Comparison of ENCODE assay signal across 35 cellular contexts in genomic region chr16:11424118-11424460, GRCh38.
"Had no signal": no experiment of that assay in that cellular context is flagged by ENCODE, and none has a peak within 500 bp of the region (broad histone marks: within the 10 kb centered on the region; RNA-seq: fewer than 3 reads in every experiment).

No MANE protein-coding gene starts in this region.

- H3K27ac ChIP-seq: brain microvascular endothelial cell, cardiac muscle cell, Peyer's patch, SJSA1 had no signal

- ATAC-seq: activated CD8-positive, alpha-beta memory T cell treated with anti-CD3 and anti-CD28 coated beads, Interleukin-2, amount 10 ng/mL, durations not matched to agents 7 days and 5 days; K562; PC-3 had no signal

- H3K4me1 ChIP-seq: Peyer's patch, SJSA1 had no signal

- H3K4me2 ChIP-seq: SK-N-SH had no signal

- H3K27me3 ChIP-seq: brain microvascular endothelial cell, cardiac muscle cell, MG63, Peyer's patch, SJSA1 had no signal

- H3K9me3 ChIP-seq: MG63, Peyer's patch, SJSA1, SK-N-SH had no signal

- H3K4me3 ChIP-seq: cardiac muscle cell, K562, MG63, Peyer's patch, SJSA1 had no signal

- H3K36me3 ChIP-seq: brain microvascular endothelial cell, cardiac muscle cell, MG63, Peyer's patch, SJSA1 had no signal

- FAIRE-seq: K562, TTC549 had no signal

- H3K9ac ChIP-seq: SK-N-SH had no signal

- DNase-seq: activated CD4-positive, alpha-beta memory T cell treated with anti-CD3 and anti-CD28 coated beads, Interleukin-2, amount 10 ng/mL, durations not matched to agents 7 days and 5 days; activated CD4-positive, alpha-beta T cell treated with anti-CD3 and anti-CD28 coated beads for 1 hour; activated CD4-positive, alpha-beta T cell treated with anti-CD3 and anti-CD28 coated beads for 48 hours; activated CD4-positive, CD25-positive, alpha-beta regulatory T cell; activated CD8-positive, alpha-beta memory T cell treated with anti-CD3 and anti-CD28 coated beads for 24 hours; activated CD8-positive, alpha-beta memory T cell treated with anti-CD3 and anti-CD28 coated beads, Interleukin-2, amount 10 ng/mL, durations not matched to agents 7 days and 5 days; activated CD8-positive, alpha-beta memory T cell treated with anti-CD3 and anti-CD28 coated beads, Interleukin-2, amount 50 U/mL, for 48 hours; activated effector memory CD4-positive, alpha-beta T cell treated with Interleukin-2 at 50 U/mL for 16 hours; activated naive CD4-positive, alpha-beta T cell treated with anti-CD3 and anti-CD28 coated beads, Interleukin-2, amount 10 ng/mL, durations not matched to agents 7 days and 5 days; activated naive CD8-positive, alpha-beta T cell treated with anti-CD3 and anti-CD28 coated beads for 36 hours; activated T-cell treated with anti-CD3 and anti-CD28 coated beads, Interleukin-2, amount 50 U/mL, for 48 hours; amniotic stem cell; aorta; brain microvascular endothelial cell; Karpas-422; MG63; NCI-H1048; NCI-H1105 treated with DMSO at 0.1 percent for 48 hours; NCI-H1436; NCI-H1694 treated with DMSO at 0.1 percent for 48 hours; NCI-H2029; NCI-H2107; NCI-H2171; NCI-H510A; NCI-H526; NCI-H748 treated with DMSO at 0.1 percent for 48 hours; NK-92 treated with Interleukin-12 subunit alpha and Interleukin-12 subunit beta, amount 100 ng/mL, for 24 hours; PC-3; Peyer's patch; SHP77 treated with DMSO at 0.1 percent for 48 hours; SK-N-SH had no signal
